Comparison of ENCODE assay signal across 16 cellular contexts in the genomic region with DNA sequence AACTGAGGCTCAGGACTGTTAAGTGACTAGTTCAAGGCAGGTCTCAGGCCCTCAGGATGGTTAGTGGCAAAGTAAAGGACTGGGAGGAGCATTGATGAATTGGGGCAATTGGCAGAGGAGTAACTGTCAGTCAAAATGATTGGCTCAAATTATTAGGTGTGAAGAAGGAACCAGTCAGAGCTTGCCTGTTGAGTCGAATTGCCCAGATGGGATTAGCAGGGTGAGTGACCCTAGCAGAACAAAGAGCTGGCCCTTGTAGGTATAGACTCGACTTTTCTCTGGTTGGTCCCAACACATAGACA. TPM values are rescaled to one million over a fixed set of nuclear protein-coding genes. Genes with fewer than 3 reads are reported as not detected.
DNase-seq lines count a peak whose midpoint lies in the region; ATAC-seq and TF ChIP-seq lines count a peak whose summit lies in the region.
"Had no signal": no experiment of that assay in that cellular context is flagged by ENCODE, and none has a peak within 500 bp of the region (broad histone marks: within the 10 kb centered on the region; RNA-seq: fewer than 3 reads in every experiment).

No MANE protein-coding gene starts in this region.

- H3K27me3 Mint-ChIP-seq in HFFc6 (ENCODE audit: insufficient read depth) (peaks cover 2% of the 10 kb centered on the region), T-helper 17 cell (no peaks in the 10 kb centered on the region), neural progenitor cell (ENCODE audit: insufficient read depth, low read depth) (peaks cover 3% of the 10 kb centered on the region)
- H3K27me3 Mint-ChIP-seq: stimulated activated naive B cell treated with anti-CD40 and anti-IgM and Interleukin-4, amounts not matched to agents 10 μg/mL and 1 μg/mL and 100 μg/mL, for 72 hours had no signal

- H3F3A ChIP-seq in neural progenitor cell (ENCODE audit: low read depth) = peaks cover 42% of the 10 kb centered on the region
- peaks cover 33% of the 10 kb centered on the region; the same call in 1 of the 2 replicates for H3F3A ChIP-seq in GM23248 (ENCODE audit: insufficient read depth)

- H3K4me1 Mint-ChIP-seq in HFFc6 (ENCODE audit: low read depth) = peaks cover 52% of the 10 kb centered on the region
- H3K4me1 Mint-ChIP-seq in T-helper 17 cell = peaks cover 45% of the 10 kb centered on the region
- H3K4me1 Mint-ChIP-seq in neural progenitor cell = peaks cover 22% of the 10 kb centered on the region

- peak overlapping the region; percentile 22; the same call in 1 of the 2 replicates for H3K27ac Mint-ChIP-seq in HFFc6
- peak overlapping the region; percentile 86 for H3K27ac Mint-ChIP-seq in T-helper 17 cell
- no peak overlapping the region for H3K27ac Mint-ChIP-seq in neural progenitor cell
- H3K27ac Mint-ChIP-seq: activated naive CD4-positive, alpha-beta T cell treated with anti-CD3 and anti-CD28 coated beads for 36 hours had no signal

- H3K9me3 ChIP-seq in T-helper 17 cell (ENCODE audit: control insufficient read depth, low read length, poor library complexity, severe bottlenecking) = no peaks in the 10 kb centered on the region
- H3K9me3 ChIP-seq in neural progenitor cell (ENCODE audit: low read depth) = no peaks in the 10 kb centered on the region
- H3K9me3 ChIP-seq in GM23248 (ENCODE audit: low read depth) = no peaks in the 10 kb centered on the region
- H3K9me3 ChIP-seq: heart left ventricle had no signal

- DNase-seq in HFFc6 = no peak
- no peak for DNase-seq in T-helper 17 cell
- peak; percentile 27 for DNase-seq in epithelial cell of esophagus (ENCODE audit: low read depth)
- no peak for DNase-seq in neural progenitor cell (ENCODE audit: low spot score)
- DNase-seq in stimulated activated CD4-positive, alpha-beta T cell treated with anti-CD3 and anti-CD28 coated beads, Interleukin-2, amount 100 ng/mL, for 24 hours = no peak
- no peak for DNase-seq in GM23248
- DNase-seq in NCI-H446 (lab: John Stamatoyannopoulos, UW) = no peak
- DNase-seq: activated CD4-positive, CD25-positive, alpha-beta regulatory T cell treated with anti-CD3 and anti-CD28 coated beads, Interleukin-2, amount 50 U/mL, for 72 hours; activated naive CD4-positive, alpha-beta T cell treated with anti-CD3 and anti-CD28 coated beads for 36 hours; DMS 273 treated with DMSO at 0.1 percent for 48 hours; heart left ventricle; NCI-H1436; NK-92 treated with Interleukin-12 subunit alpha and Interleukin-12 subunit beta, amount 100 ng/mL, for 24 hours; stimulated activated naive B cell treated with anti-CD40 and anti-IgM and Interleukin-4, amounts not matched to agents 10 μg/mL and 1 μg/mL and 100 μg/mL, for 72 hours had no signal

- H2AFZ ChIP-seq in neural progenitor cell (replicated peaks) (no peak overlapping the region), GM23248 (no peak overlapping the region)
- H2AFZ ChIP-seq: parathyroid adenoma had no signal

- peaks cover 9% of the 10 kb centered on the region for H3K36me3 ChIP-seq in neural progenitor cell
- H3K36me3 ChIP-seq in GM23248 (ENCODE audit: low read depth) = peaks cover 10% of the 10 kb centered on the region

- H3K9ac ChIP-seq in neural progenitor cell = no peak overlapping the region
- H3K9ac ChIP-seq in GM23248 = no peak overlapping the region
- H3K9ac ChIP-seq: parathyroid adenoma had no signal

- peaks cover 29% of the 10 kb centered on the region for H3K4me1 ChIP-seq in neural progenitor cell
- peaks cover 23% of the 10 kb centered on the region for H3K4me1 ChIP-seq in GM23248 (ENCODE audit: insufficient read depth)

- 69 to 76% methylated on average over 2 of the region's 2 CpGs for WGBS in GM23248 (ENCODE audit: low coverage in 1 of 2, low lambda C conversion rate in 2 of 2, missing lambda C conversion rate in 2 of 2), 2 experiments

- H3K36me3 Mint-ChIP-seq in HFFc6 (ENCODE audit: low read depth) (peaks cover 14% of the 10 kb centered on the region), T-helper 17 cell (ENCODE audit: low read depth) (peaks cover 4% of the 10 kb centered on the region), neural progenitor cell (peaks cover 7% of the 10 kb centered on the region)

- H3K27me3 ChIP-seq in neural progenitor cell = no peaks in the 10 kb centered on the region
- no peaks in the 10 kb centered on the region for H3K27me3 ChIP-seq in GM23248 (replicated peaks; ENCODE audit: insufficient read depth)
- H3K27me3 ChIP-seq: heart left ventricle had no signal

- no peak overlapping the region for H3K4me3 Mint-ChIP-seq in HFFc6
- H3K4me3 Mint-ChIP-seq in T-helper 17 cell = no peak overlapping the region
- peak overlapping the region; percentile 67 for H3K4me3 Mint-ChIP-seq in neural progenitor cell

- in situ Hi-C loops in GM23248 (cut with MboI) = no loop called here

- H4K20me1 ChIP-seq in neural progenitor cell (ENCODE audit: low read depth) (peaks cover 14% of the 10 kb centered on the region), GM23248 (ENCODE audit: insufficient read depth) (no peaks in the 10 kb centered on the region)

- H3K79me2 ChIP-seq in neural progenitor cell (ENCODE audit: low read depth) (peaks cover 28% of the 10 kb centered on the region), GM23248 (ENCODE audit: insufficient read depth) (peaks cover 10% of the 10 kb centered on the region)
- H3K79me2 ChIP-seq: parathyroid adenoma had no signal

- TF ChIP-seq CTCF in HFFc6 (IDR thresholded peaks at IDR 0.05) = no peak
- no peak for TF ChIP-seq CTCF in epithelial cell of esophagus (IDR thresholded peaks at IDR 0.05; ENCODE audit: insufficient read depth, low read depth, low read length, missing control alignments)
- no peak for TF ChIP-seq CTCF in neural progenitor cell (IDR thresholded peaks at IDR 0.05)

- H3K4me2 ChIP-seq in neural progenitor cell (no peak overlapping the region), GM23248 (ENCODE audit: unreplicated experiment) (no peak overlapping the region)

- H3K9me3 Mint-ChIP-seq in HFFc6 (no peaks in the 10 kb centered on the region), neural progenitor cell (no peaks in the 10 kb centered on the region)
- H3K9me3 Mint-ChIP-seq: activated naive CD4-positive, alpha-beta T cell treated with anti-CD3 and anti-CD28 coated beads for 36 hours; stimulated activated naive B cell treated with anti-CD40 and anti-IgM and Interleukin-4, amounts not matched to agents 10 μg/mL and 1 μg/mL and 100 μg/mL, for 72 hours had no signal

- ATAC-seq in T-helper 17 cell = no peak
- no peak for ATAC-seq in HG03460 (IDR thresholded peaks at IDR 0.05; ENCODE audit: unreplicated experiment)
- ATAC-seq: heart left ventricle; stimulated activated naive B cell treated with anti-CD40 and anti-IgM and Interleukin-4, amounts not matched to agents 10 μg/mL and 1 μg/mL and 100 μg/mL, for 72 hours had no signal

- H3K27ac ChIP-seq in neural progenitor cell = no peak overlapping the region
- no peak overlapping the region for H3K27ac ChIP-seq in GM23248
- H3K27ac ChIP-seq: parathyroid adenoma had no signal

- no peaks in the 10 kb centered on the region for H3K9me2 ChIP-seq in GM23248 (ENCODE audit: insufficient read depth)

- H3K4me3 ChIP-seq in epithelial cell of esophagus (ENCODE audit: low read length) (no peak overlapping the region), neural progenitor cell (no peak overlapping the region), GM23248 (no peak overlapping the region)
- H3K4me3 ChIP-seq: heart left ventricle had no signal

RNA-seq across cellular contexts. Expression of gene NSD1, which starts 2.6 kb away (rescaled TPM):
- total RNA-seq in HFFc6 (2021; fragmentation: NEBNext Ultra II Directional; extraction: Animal tissue kit (Norgen Biotek cat#: 25700)) = 10 to 100 TPM; 42.6 to 56.4 (median 48.4) TPM
- total RNA-seq in T-helper 17 cell = 100 to 1,000 TPM; 103 TPM
- 61.3 and 114 TPM in 2 replicates for total RNA-seq in neural progenitor cell (ENCODE audit: low replicate concordance)
- 29.7 and 31.9 TPM in 2 replicates for total RNA-seq in GM23248 (2014; rRNA removed; shearing (Covaris generic))
- polyA plus RNA-seq in GM23248 (2016; fragmentation: Nextera tagmentation; extraction: Ambion mirVana) = 25.9 and 26.9 TPM in 2 replicates

RNA-seq across cellular contexts. Expression of gene FGFR4, which starts 44.3 kb away (rescaled TPM):
- total RNA-seq in HFFc6 (2021; fragmentation: NEBNext Ultra II Directional; extraction: Animal tissue kit (Norgen Biotek cat#: 25700)) = under 1 TPM in 5 of 6 experiments, not detected in 1; 0.14 to 0.53 (median 0.33) TPM
- total RNA-seq in T-helper 17 cell (1 to 10 TPM; 1.4 to 3.8 TPM), neural progenitor cell (ENCODE audit: low replicate concordance) (8.2 and 41.3 TPM in 2 replicates)
- total RNA-seq in GM23248 (2014; rRNA removed; shearing (Covaris generic)) = not detected in 2 replicates
- 0.10 TPM in 1 of 2 replicates, not detected in the other for polyA plus RNA-seq in GM23248 (2016; fragmentation: Nextera tagmentation; extraction: Ambion mirVana)
